18 cellular contexts compared by ENCODE assay signal in genomic region chr1:24233684-24234600, GRCh38.
"Had no signal": no experiment of that assay in that cellular context is flagged by ENCODE, and none has a peak within 500 bp of the region (broad histone marks: within the 10 kb centered on the region; RNA-seq: fewer than 3 reads in every experiment).

No MANE protein-coding gene starts in this region.

- ATAC-seq: activated T-cell treated with anti-CD3 and anti-CD28 coated beads, Interleukin-2, amount 50 U/mL, for 72 hours; left cardiac atrium; lower lobe of right lung; naive thymus-derived CD8-positive, alpha-beta T cell; stimulated activated naive CD8-positive, alpha-beta T cell treated with anti-CD3 and anti-CD28 coated beads, Interleukin-15, amount 100 ng/mL, for 72 hours had no signal

- H3K27me3 ChIP-seq: sigmoid colon had no signal

- H3K36me3 Mint-ChIP-seq: activated naive CD8-positive, alpha-beta T cell treated with anti-CD3 and anti-CD28 coated beads, Interleukin-2, amount 10 ng/mL, durations not matched to agents 7 days and 5 days; brain; naive thymus-derived CD8-positive, alpha-beta T cell had no signal

- H3K9me3 ChIP-seq: lower lobe of right lung, prostate gland, sigmoid colon, thoracic aorta had no signal

- H3K4me1 ChIP-seq: prostate gland had no signal

- H3K9me3 Mint-ChIP-seq: naive thymus-derived CD8-positive, alpha-beta T cell; T-helper 2 cell treated with Interferon-gamma antibody and Interleukin-4, amounts not matched to agents 5 μg/mL and 100 μg/mL, for 36 hours had no signal

- H3K36me3 ChIP-seq: lower lobe of right lung, prostate gland, sigmoid colon, thoracic aorta had no signal

- H3K4me3 ChIP-seq: lower lobe of right lung, prostate gland, sigmoid colon, thoracic aorta had no signal

- H3K27ac ChIP-seq: lower lobe of right lung, prostate gland, sigmoid colon, thoracic aorta had no signal

- H3K27ac Mint-ChIP-seq: activated CD4-positive, alpha-beta memory T cell treated with anti-CD3 and anti-CD28 coated beads, Interleukin-2, amount 10 ng/mL, durations not matched to agents 7 days and 5 days; activated naive CD8-positive, alpha-beta T cell treated with anti-CD3 and anti-CD28 coated beads, Interleukin-2, amount 10 ng/mL, durations not matched to agents 7 days and 5 days; activated T-cell treated with anti-CD3 and anti-CD28 coated beads, Interleukin-2, amount 50 U/mL, for 72 hours; brain; naive thymus-derived CD8-positive, alpha-beta T cell; stimulated activated naive CD8-positive, alpha-beta T cell treated with anti-CD3 and anti-CD28 coated beads, Interleukin-15, amount 100 ng/mL, for 72 hours; T-helper 2 cell treated with Interferon-gamma antibody and Interleukin-4, amounts not matched to agents 5 μg/mL and 100 μg/mL, for 36 hours had no signal

- DNase-seq: activated CD4-positive, alpha-beta memory T cell treated with anti-CD3 and anti-CD28 coated beads, Interleukin-2, amount 10 ng/mL, durations not matched to agents 7 days and 5 days; activated gamma-delta T cell treated with Interleukin-2 at 50 U/mL for 16 hours; activated naive CD8-positive, alpha-beta T cell treated with anti-CD3 and anti-CD28 coated beads, Interleukin-2, amount 10 ng/mL, durations not matched to agents 7 days and 5 days; activated T-cell treated with anti-CD3 and anti-CD28 coated beads, Interleukin-2, amount 50 U/mL, for 72 hours; dermis blood vessel endothelial cell; glutamatergic neuron; left cardiac atrium; lower lobe of right lung; naive thymus-derived CD8-positive, alpha-beta T cell; occipital lobe; sigmoid colon; stimulated activated CD4-positive, alpha-beta T cell treated with anti-CD3 and anti-CD28 coated beads, Interleukin-4, amount 100 ng/mL, for 4 hours; stimulated activated naive CD8-positive, alpha-beta T cell treated with anti-CD3 and anti-CD28 coated beads, Interleukin-15, amount 100 ng/mL, for 72 hours; SW 1271 had no signal

- H3K4me3 Mint-ChIP-seq: activated CD4-positive, alpha-beta memory T cell treated with anti-CD3 and anti-CD28 coated beads, Interleukin-2, amount 10 ng/mL, durations not matched to agents 7 days and 5 days; activated naive CD8-positive, alpha-beta T cell treated with anti-CD3 and anti-CD28 coated beads, Interleukin-2, amount 10 ng/mL, durations not matched to agents 7 days and 5 days; activated T-cell treated with anti-CD3 and anti-CD28 coated beads, Interleukin-2, amount 50 U/mL, for 72 hours; brain; naive thymus-derived CD8-positive, alpha-beta T cell; stimulated activated naive CD8-positive, alpha-beta T cell treated with anti-CD3 and anti-CD28 coated beads, Interleukin-15, amount 100 ng/mL, for 72 hours; T-helper 2 cell treated with Interferon-gamma antibody and Interleukin-4, amounts not matched to agents 5 μg/mL and 100 μg/mL, for 36 hours had no signal

- H3K4me1 Mint-ChIP-seq: naive thymus-derived CD8-positive, alpha-beta T cell had no signal
